1 cellular context compared by ENCODE assay signal in the genomic region with DNA sequence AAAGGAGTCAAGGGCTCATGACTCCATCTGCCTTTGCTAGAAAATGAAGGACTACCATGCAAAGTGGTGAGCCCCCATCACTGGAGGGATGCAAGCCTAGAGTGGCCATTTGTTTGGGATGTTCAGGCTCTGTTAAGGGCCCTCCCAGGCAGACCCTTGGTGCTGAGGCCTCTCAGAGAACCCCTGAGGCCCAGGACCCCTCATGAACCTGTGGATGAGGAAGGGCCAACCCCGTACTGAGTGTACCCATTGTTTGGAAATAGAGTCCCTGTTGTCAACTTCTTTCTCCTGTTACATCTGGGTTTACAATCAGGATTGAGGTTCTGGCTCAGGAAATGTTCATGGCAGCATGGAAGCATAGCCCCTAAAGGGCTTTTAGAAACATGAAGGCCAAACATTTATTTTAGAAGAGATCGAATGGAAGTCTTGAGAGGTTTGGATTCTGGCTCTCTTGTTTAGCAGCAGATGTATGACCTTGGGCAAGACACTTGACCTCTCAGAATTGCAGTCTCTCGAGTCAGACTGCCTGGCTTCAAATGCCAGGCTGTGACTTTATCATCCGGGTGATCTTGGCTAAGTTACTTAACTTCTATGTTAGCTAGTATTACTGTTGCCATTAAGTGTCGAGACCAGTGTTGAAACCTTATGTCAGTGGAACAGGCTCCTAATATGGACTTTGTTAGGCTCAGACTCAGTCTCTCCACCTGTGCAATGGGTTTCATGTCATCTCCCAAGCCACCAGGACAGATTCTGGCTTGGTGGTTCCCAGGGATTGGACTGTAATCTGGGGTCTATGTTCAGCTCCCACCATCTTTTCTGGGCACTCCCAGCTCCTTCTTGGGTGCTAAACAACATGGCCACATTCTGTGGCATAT.
A peak's percentile ranks its signal among the peaks of the same experiment; 100 is the strongest.
TF ChIP-seq lines count a peak whose summit lies in the region.

No MANE protein-coding gene starts in this region.

TF ChIP-seq in H1, 55 proteins besides CTCF, POLR2A, EP300 and RAD21:
- TF ChIP-seq SIX5 (IDR thresholded peaks at IDR 0.05; ENCODE audit: low read depth, low read length), result no peak
- peak; percentile 54; the same call in 1 of the 2 replicates for TF ChIP-seq KDM1A (IDR thresholded peaks at IDR 0.05; ENCODE audit: borderline replicate concordance, low read length)
- no peak for TF ChIP-seq FOSL1 (IDR thresholded peaks at IDR 0.05; ENCODE audit: insufficient read depth, low read depth, low read length)
- TF ChIP-seq KDM4A (IDR thresholded peaks at IDR 0.05; ENCODE audit: low read depth, low read length, severe bottlenecking), result no peak
- no peak for TF ChIP-seq TBP (IDR thresholded peaks at IDR 0.05; ENCODE audit: low read depth, low read length)
